Comparison of ENCODE assay signal across 12 cellular contexts in the genomic region with DNA sequence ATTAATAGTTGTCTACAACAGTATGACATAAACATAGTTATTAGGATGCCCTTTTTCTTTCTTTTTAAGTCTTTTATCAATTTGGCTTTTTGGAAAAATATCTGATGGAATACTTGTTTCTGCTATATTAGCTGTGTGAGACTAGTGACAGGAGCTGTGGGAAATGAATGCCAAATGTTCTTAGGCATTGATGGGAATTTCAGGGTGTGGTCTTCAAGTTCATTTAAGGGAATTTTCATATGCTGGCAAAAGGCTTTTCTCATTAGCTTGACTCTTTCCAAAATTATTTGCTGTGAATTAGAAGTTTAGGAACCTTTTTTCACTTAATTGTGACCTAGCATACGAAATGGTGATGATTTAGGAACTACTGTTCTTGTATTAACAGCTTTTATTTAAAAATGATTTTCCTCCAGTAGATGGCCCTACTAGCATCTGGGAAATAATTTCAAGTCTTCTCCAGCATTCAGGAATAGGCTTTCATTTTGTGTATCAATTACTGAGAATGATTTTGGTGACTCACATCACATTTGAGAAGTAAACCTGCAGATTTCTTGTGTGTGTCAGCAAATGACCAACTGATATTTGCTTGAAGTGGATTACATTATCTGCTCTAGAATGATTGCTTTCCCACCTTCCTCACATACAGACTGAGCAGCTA.
DNase-seq lines count a peak whose midpoint lies in the region; ATAC-seq and TF ChIP-seq lines count a peak whose summit lies in the region.
"Had no signal": no experiment of that assay in that cellular context is flagged by ENCODE, and none has a peak within 500 bp of the region (broad histone marks: within the 10 kb centered on the region; RNA-seq: fewer than 3 reads in every experiment).

No MANE protein-coding gene starts in this region.

- H3K4me1 ChIP-seq in SK-N-SH (ENCODE audit: control insufficient read depth in 1 of 2, insufficient read depth in 2 of 2, low read depth in 1 of 2, low read length in 1 of 2) (no peaks in the 10 kb centered on the region), endodermal cell (ENCODE audit: control insufficient read depth, insufficient read depth, low read length) (no peaks in the 10 kb centered on the region)

- H3K4me3 ChIP-seq in SK-N-SH (ENCODE audit: low read depth in 2 of 2, low read length in 1 of 2): no peak overlapping the region
- no peak overlapping the region for H3K4me3 ChIP-seq in endodermal cell (ENCODE audit: low read length)
- H3K4me3 ChIP-seq in retinal pigment epithelial cell (ENCODE audit: low read length): no peak overlapping the region

- H3K27me3 ChIP-seq in SK-N-SH (ENCODE audit: insufficient read depth) (no peaks in the 10 kb centered on the region), endodermal cell (ENCODE audit: control insufficient read depth, insufficient read depth, low read length, poor library complexity, severe bottlenecking) (no peaks in the 10 kb centered on the region)

- POLR2A ChIA-PET in SK-N-SH (lab: Yijun Ruan, JAX): no interaction called here

- ATAC-seq in SK-N-SH treated with all-trans-retinoic acid at 6 μM for 48 hours (no peak; the same call in 2 of the 3 replicates), GM21423 (IDR thresholded peaks at IDR 0.05; ENCODE audit: unreplicated experiment) (no peak)

- TF ChIP-seq RAD21 in SK-N-SH (IDR thresholded peaks at IDR 0.05; ENCODE audit: low read length): peak; percentile 56

- CTCF ChIA-PET in SK-N-SH (lab: Yijun Ruan, JAX): interaction anchor here (0.6 to 1.8 kb wide), 10 partner anchors 10 to 336 kb away, joined by 3 to 14 read pairs (median 4); no protein-coding TSS in a partner anchor

- no peak overlapping the region for H3K4me3 Mint-ChIP-seq in endodermal cell
- H3K4me3 Mint-ChIP-seq: B cell had no signal

- no peaks in the 10 kb centered on the region for H3K9me2 ChIP-seq in SK-N-SH

- 100% methylated on average over 1 of the region's 1 CpG for WGBS in SK-N-SH (ENCODE audit: low lambda C conversion rate)
- 100% methylated on average over 1 of the region's 1 CpG for WGBS in endodermal cell (ENCODE audit: insufficient coverage in 1 of 2, insufficient read length in 1 of 2), 2 experiments

- no peak for TF ChIP-seq EP300 in SK-N-SH (IDR thresholded peaks at IDR 0.05; ENCODE audit: borderline replicate concordance in 1 of 2, low read depth in 1 of 2, low read length in 1 of 2)

- DNase-seq in SK-N-SH (no peak), NCI-H2196 (lab: John Stamatoyannopoulos, UW; ENCODE audit: unreplicated experiment) (peak; percentile 23), endodermal cell (no peak), retinal pigment epithelial cell (ENCODE audit: low read depth) (no peak), middle frontal gyrus (ENCODE audit: extremely low spot score, low spot score) (no peak), NCI-H82 (lab: John Stamatoyannopoulos, UW) (no peak)
- DNase-seq: activated CD4-positive, alpha-beta T cell treated with anti-CD3 and anti-CD28 coated beads for 4 hours; SIG-M5; stimulated activated CD4-positive, alpha-beta T cell treated with anti-CD3 and anti-CD28 coated beads, Interleukin-4, amount 100 ng/mL, for 24 hours had no signal

- no peaks in the 10 kb centered on the region for H3K27me3 Mint-ChIP-seq in endodermal cell (ENCODE audit: insufficient read depth)
- H3K27me3 Mint-ChIP-seq: B cell had no signal

- H3K27ac Mint-ChIP-seq in endodermal cell: no peak overlapping the region
- H3K27ac Mint-ChIP-seq: B cell had no signal

- H3K4me2 ChIP-seq in SK-N-SH: no peak overlapping the region

- H3K27ac ChIP-seq in SK-N-SH (ENCODE audit: low read depth in 2 of 2, low read length in 1 of 2): peak overlapping the region in 1 of 2 experiments; percentile 5; a peak in 1 of 4 replicates
- H3K27ac ChIP-seq in endodermal cell (ENCODE audit: low read depth, low read length): no peak overlapping the region

- no peaks in the 10 kb centered on the region for H4K20me1 ChIP-seq in SK-N-SH (ENCODE audit: insufficient read depth)

- H2AFZ ChIP-seq in SK-N-SH (ENCODE audit: low read depth): no peak overlapping the region

- TF ChIP-seq CTCF in SK-N-SH (IDR thresholded peaks at IDR 0.05): peak; percentile 48
- TF ChIP-seq CTCF in endodermal cell (conservative IDR thresholded peaks at IDR 0.05): peak; percentile 31
- peak; percentile 21 for TF ChIP-seq CTCF in retinal pigment epithelial cell (conservative IDR thresholded peaks at IDR 0.05; ENCODE audit: low read depth, low read length)

- no peaks in the 10 kb centered on the region for H3K4me1 Mint-ChIP-seq in endodermal cell
- H3K4me1 Mint-ChIP-seq: B cell had no signal

- H3K9ac ChIP-seq in SK-N-SH: no peak overlapping the region
- H3K9ac ChIP-seq in endodermal cell (ENCODE audit: extremely low read depth, low read length, poor library complexity, severe bottlenecking): no peak overlapping the region

- no peaks in the 10 kb centered on the region for H3K79me2 ChIP-seq in SK-N-SH (ENCODE audit: insufficient read depth)

- peaks cover 67% of the 10 kb centered on the region for H3K36me3 Mint-ChIP-seq in endodermal cell (ENCODE audit: low read depth)

- peaks cover 5% of the 10 kb centered on the region for H3F3A ChIP-seq in SK-N-SH (replicated peaks; ENCODE audit: insufficient read depth)

- H3K9me3 ChIP-seq in SK-N-SH (no peaks in the 10 kb centered on the region), endodermal cell (ENCODE audit: control insufficient read depth, low read length) (no peaks in the 10 kb centered on the region)

- peaks cover 61 to 78% of the 10 kb centered on the region in 2 experiments for H3K36me3 ChIP-seq in SK-N-SH (replicated peaks in 1 of 2; ENCODE audit: control insufficient read depth in 1 of 2, insufficient read depth in 2 of 2, low read length in 1 of 2)
- H3K36me3 ChIP-seq in endodermal cell (ENCODE audit: control insufficient read depth, insufficient read depth, low read length): peaks cover 85% of the 10 kb centered on the region

- no peaks in the 10 kb centered on the region for H3K9me3 Mint-ChIP-seq in endodermal cell

TF ChIP-seq in SK-N-SH, 30 proteins besides CTCF, POLR2A, EP300 and RAD21:
- no peak for TF ChIP-seq RCOR1 (IDR thresholded peaks at IDR 0.05; ENCODE audit: low read length)

TF ChIP-seq in SK-N-SH treated with all-trans-retinoic acid at 6 μM for 48 hours, 23 proteins besides CTCF, POLR2A, EP300 and RAD21:
- no peak for TF ChIP-seq POU6F1 (CRISPR knock-in tag; IDR thresholded peaks at IDR 0.05; ENCODE audit: borderline replicate concordance, low read depth)
- TF ChIP-seq TCF4 (CRISPR knock-in tag; IDR thresholded peaks at IDR 0.05; ENCODE audit: borderline replicate concordance): no peak
- TF ChIP-seq OSR1 (CRISPR knock-in tag; IDR thresholded peaks at IDR 0.05): no peak
- TF ChIP-seq ZNF565 (CRISPR knock-in tag; conservative IDR thresholded peaks at IDR 0.05; ENCODE audit: low read depth): no peak
- no peak for TF ChIP-seq ZNF70 (CRISPR knock-in tag; IDR thresholded peaks at IDR 0.05)
